13 cellular contexts compared by ENCODE assay signal in the genomic region with DNA sequence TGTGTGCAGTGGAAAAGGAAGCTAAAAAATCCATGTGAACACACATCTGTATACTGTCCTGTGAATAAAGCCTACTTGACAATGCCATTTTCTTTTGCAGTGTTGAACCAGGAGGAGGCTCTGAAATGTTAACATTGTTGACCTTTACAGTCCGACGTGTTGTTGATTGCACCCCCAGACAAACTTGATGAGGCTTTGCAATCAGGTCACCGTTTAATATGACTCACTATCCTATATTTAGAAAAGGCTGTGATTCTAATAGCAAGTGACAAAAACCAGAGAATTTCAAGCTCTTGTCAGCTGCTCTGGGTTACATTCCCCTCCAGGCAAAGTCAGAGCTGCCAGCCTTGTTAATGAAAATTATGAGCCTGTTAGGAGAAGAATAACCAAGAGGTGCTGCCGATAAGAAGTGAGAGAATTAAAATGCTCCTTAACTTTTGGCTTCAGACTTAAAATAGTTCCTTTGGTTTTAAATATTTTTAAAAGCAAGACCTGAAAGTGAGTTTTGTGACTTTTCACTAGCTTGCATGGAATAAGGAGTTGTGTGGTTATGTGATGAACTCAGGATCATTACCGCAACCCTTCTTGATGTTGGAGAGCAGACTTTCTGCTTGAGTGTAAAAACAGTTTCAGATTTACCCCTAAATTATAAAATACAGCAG.
DNase-seq lines count a peak whose midpoint lies in the region; ATAC-seq and TF ChIP-seq lines count a peak whose summit lies in the region.
"Had no signal": no experiment of that assay in that cellular context is flagged by ENCODE, and none has a peak within 500 bp of the region (broad histone marks: within the 10 kb centered on the region; RNA-seq: fewer than 3 reads in every experiment).

No MANE protein-coding gene starts in this region.

- H3K36me3 ChIP-seq in skeletal muscle tissue (ENCODE audit: control insufficient read depth in 3 of 3, insufficient read depth in 3 of 3, low read length in 3 of 3), result no peaks in the 10 kb centered on the region

- peak overlapping the region in 2 of 3 donors; percentile 46 to 73 for H3K9ac ChIP-seq in skeletal muscle tissue (ENCODE audit: low read depth in 1 of 3, low read length in 3 of 3)

- H3K4me1 ChIP-seq in skeletal muscle tissue (ENCODE audit: control insufficient read depth in 3 of 3, insufficient read depth in 3 of 3, low read length in 3 of 3), result peaks cover 6 to 31% (median 27%) of the 10 kb centered on the region in 3 donors

- H3K4me1 Mint-ChIP-seq in CD14-positive monocyte, result no peaks in the 10 kb centered on the region
- H3K4me1 Mint-ChIP-seq: stimulated activated naive B cell treated with anti-CD40 and anti-IgM and Interleukin-4, amounts not matched to agents 10 μg/mL and 1 μg/mL and 100 μg/mL, for 72 hours had no signal

- H3K27me3 Mint-ChIP-seq in CD14-positive monocyte (ENCODE audit: low read depth in 3 of 3), result peaks cover 1 to 8% (median 3%) of the 10 kb centered on the region in 3 donors

- peak; percentile 28 for DNase-seq in GM20000 (ENCODE audit: low spot score)
- DNase-seq in left cardiac atrium, result no peak
- DNase-seq in stimulated activated CD4-positive, alpha-beta T cell treated with anti-CD3 and anti-CD28 coated beads, Interleukin-2, amount 100 ng/mL, for 24 hours, result no peak
- no peak for DNase-seq in inferior parietal cortex (ENCODE audit: extremely low spot score)
- no peak for DNase-seq in NCI-H1930 (lab: John Stamatoyannopoulos, UW)
- DNase-seq in CD14-positive monocyte (ENCODE audit: low spot score), result no peak
- DNase-seq: activated effector memory CD4-positive, alpha-beta T cell treated with anti-CD3 and anti-CD28 coated beads, Interleukin-2, amount 50 U/mL, for 16 hours; effector memory CD4-positive, alpha-beta T cell; GOT3; NCI-H1105 treated with DMSO at 0.1 percent for 48 hours; stimulated activated naive B cell treated with anti-CD40 and anti-IgM and Interleukin-4, amounts not matched to agents 10 μg/mL and 1 μg/mL and 100 μg/mL, for 72 hours had no signal

- TF ChIP-seq CTCF in GM20000 (IDR thresholded peaks at IDR 0.05; ENCODE audit: extremely low read depth, missing control alignments) (no peak), CD14-positive monocyte (IDR thresholded peaks at IDR 0.05) (no peak)

- H3K4me3 ChIP-seq in skeletal muscle tissue (ENCODE audit: low read length in 3 of 3), result peak overlapping the region in 1 of 3 donors; percentile 42

- no peaks in the 10 kb centered on the region for H3K36me3 Mint-ChIP-seq in CD14-positive monocyte
- H3K36me3 Mint-ChIP-seq: stimulated activated naive B cell treated with anti-CD40 and anti-IgM and Interleukin-4, amounts not matched to agents 10 μg/mL and 1 μg/mL and 100 μg/mL, for 72 hours had no signal

- H3K9me3 ChIP-seq in skeletal muscle tissue (ENCODE audit: control insufficient read depth in 3 of 3, low read length in 3 of 3), result no peaks in the 10 kb centered on the region

- ATAC-seq in SK-N-SH treated with all-trans-retinoic acid at 6 μM for 48 hours (peak; percentile 90), left cardiac atrium (peak; percentile 89 to 92)

- H3K27me3 ChIP-seq in skeletal muscle tissue (ENCODE audit: control insufficient read depth in 3 of 3, insufficient read depth in 3 of 3, low read length in 3 of 3), result no peaks in the 10 kb centered on the region

- H3K4me3 Mint-ChIP-seq in CD14-positive monocyte, result no peak overlapping the region
- H3K4me3 Mint-ChIP-seq: stimulated activated naive B cell treated with anti-CD40 and anti-IgM and Interleukin-4, amounts not matched to agents 10 μg/mL and 1 μg/mL and 100 μg/mL, for 72 hours had no signal

- H3K27ac ChIP-seq in skeletal muscle tissue (ENCODE audit: low read depth, low read length), result peak overlapping the region; percentile 75

- intact Hi-C loops in left cardiac atrium (cut with DNase I), result loop anchor here in 1 of 2 donors (10.0 kb wide), 1 partner anchor 82 kb away; no protein-coding TSS in a partner anchor
- intact Hi-C loops in CD14-positive monocyte (cut with micrococcal nuclease), result no loop called here

- H3K9me3 Mint-ChIP-seq in CD14-positive monocyte, result peaks cover 0 to 4% (median 0%) of the 10 kb centered on the region in 7 donors
- H3K9me3 Mint-ChIP-seq: stimulated activated naive B cell treated with anti-CD40 and anti-IgM and Interleukin-4, amounts not matched to agents 10 μg/mL and 1 μg/mL and 100 μg/mL, for 72 hours had no signal

- no peak overlapping the region for H3K27ac Mint-ChIP-seq in CD14-positive monocyte
- H3K27ac Mint-ChIP-seq: stimulated activated naive B cell treated with anti-CD40 and anti-IgM and Interleukin-4, amounts not matched to agents 10 μg/mL and 1 μg/mL and 100 μg/mL, for 72 hours had no signal

TF ChIP-seq in SK-N-SH treated with all-trans-retinoic acid at 6 μM for 48 hours, 23 proteins besides CTCF, POLR2A, EP300 and RAD21:
- TF ChIP-seq PPARA (CRISPR knock-in tag; IDR thresholded peaks at IDR 0.05; ENCODE audit: borderline replicate concordance), result no peak
- no peak for TF ChIP-seq CSDC2 (CRISPR knock-in tag; IDR thresholded peaks at IDR 0.05)
- TF ChIP-seq, protein P1, sequence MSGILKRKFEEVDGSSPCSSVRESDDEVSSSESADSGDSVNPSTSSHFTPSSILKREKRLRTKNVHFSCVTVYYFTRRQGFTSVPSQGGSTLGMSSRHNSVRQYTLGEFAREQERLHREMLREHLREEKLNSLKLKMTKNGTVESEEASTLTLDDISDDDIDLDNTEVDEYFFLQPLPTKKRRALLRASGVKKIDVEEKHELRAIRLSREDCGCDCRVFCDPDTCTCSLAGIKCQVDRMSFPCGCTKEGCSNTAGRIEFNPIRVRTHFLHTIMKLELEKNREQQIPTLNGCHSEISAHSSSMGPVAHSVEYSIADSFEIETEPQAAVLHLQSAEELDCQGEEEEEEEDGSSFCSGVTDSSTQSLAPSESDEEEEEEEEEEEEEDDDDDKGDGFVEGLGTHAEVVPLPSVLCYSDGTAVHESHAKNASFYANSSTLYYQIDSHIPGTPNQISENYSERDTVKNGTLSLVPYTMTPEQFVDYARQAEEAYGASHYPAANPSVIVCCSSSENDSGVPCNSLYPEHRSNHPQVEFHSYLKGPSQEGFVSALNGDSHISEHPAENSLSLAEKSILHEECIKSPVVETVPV (CRISPR knock-in tag; IDR thresholded peaks at IDR 0.05), result 0 out of 2 replicates have a peak, but pooled peaks have one; percentile 55
- no peak for TF ChIP-seq GLIS3 (CRISPR knock-in tag; IDR thresholded peaks at IDR 0.05)
- TF ChIP-seq, protein P2, sequence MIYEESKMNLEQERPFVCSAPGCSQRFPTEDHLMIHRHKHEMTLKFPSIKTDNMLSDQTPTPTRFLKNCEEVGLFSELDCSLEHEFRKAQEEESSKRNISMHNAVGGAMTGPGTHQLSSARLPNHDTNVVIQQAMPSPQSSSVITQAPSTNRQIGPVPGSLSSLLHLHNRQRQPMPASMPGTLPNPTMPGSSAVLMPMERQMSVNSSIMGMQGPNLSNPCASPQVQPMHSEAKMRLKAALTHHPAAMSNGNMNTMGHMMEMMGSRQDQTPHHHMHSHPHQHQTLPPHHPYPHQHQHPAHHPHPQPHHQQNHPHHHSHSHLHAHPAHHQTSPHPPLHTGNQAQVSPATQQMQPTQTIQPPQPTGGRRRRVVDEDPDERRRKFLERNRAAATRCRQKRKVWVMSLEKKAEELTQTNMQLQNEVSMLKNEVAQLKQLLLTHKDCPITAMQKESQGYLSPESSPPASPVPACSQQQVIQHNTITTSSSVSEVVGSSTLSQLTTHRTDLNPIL (CRISPR knock-in tag; IDR thresholded peaks at IDR 0.05; ENCODE audit: low read depth), result peak; percentile 52; the same call in 1 of the 2 replicates
- peak; percentile 74 for TF ChIP-seq ISL1 (CRISPR knock-in tag; IDR thresholded peaks at IDR 0.05)
- TF ChIP-seq ZNF565 (CRISPR knock-in tag; conservative IDR thresholded peaks at IDR 0.05; ENCODE audit: low read depth), result no peak
- peak; percentile 77; the same call in 1 of the 2 replicates for TF ChIP-seq TCF4 (CRISPR knock-in tag; IDR thresholded peaks at IDR 0.05; ENCODE audit: borderline replicate concordance)
- TF ChIP-seq ZFP30 (CRISPR knock-in tag; IDR thresholded peaks at IDR 0.05), result no peak
- TF ChIP-seq, protein P3, sequence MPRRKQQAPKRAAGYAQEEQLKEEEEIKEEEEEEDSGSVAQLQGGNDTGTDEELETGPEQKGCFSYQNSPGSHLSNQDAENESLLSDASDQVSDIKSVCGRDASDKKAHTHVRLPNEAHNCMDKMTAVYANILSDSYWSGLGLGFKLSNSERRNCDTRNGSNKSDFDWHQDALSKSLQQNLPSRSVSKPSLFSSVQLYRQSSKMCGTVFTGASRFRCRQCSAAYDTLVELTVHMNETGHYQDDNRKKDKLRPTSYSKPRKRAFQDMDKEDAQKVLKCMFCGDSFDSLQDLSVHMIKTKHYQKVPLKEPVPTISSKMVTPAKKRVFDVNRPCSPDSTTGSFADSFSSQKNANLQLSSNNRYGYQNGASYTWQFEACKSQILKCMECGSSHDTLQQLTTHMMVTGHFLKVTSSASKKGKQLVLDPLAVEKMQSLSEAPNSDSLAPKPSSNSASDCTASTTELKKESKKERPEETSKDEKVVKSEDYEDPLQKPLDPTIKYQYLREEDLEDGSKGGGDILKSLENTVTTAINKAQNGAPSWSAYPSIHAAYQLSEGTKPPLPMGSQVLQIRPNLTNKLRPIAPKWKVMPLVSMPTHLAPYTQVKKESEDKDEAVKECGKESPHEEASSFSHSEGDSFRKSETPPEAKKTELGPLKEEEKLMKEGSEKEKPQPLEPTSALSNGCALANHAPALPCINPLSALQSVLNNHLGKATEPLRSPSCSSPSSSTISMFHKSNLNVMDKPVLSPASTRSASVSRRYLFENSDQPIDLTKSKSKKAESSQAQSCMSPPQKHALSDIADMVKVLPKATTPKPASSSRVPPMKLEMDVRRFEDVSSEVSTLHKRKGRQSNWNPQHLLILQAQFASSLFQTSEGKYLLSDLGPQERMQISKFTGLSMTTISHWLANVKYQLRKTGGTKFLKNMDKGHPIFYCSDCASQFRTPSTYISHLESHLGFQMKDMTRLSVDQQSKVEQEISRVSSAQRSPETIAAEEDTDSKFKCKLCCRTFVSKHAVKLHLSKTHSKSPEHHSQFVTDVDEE (CRISPR knock-in tag; IDR thresholded peaks at IDR 0.05), result peak; percentile 83; the same call in 1 of the 2 replicates
- TF ChIP-seq TOX (CRISPR knock-in tag; IDR thresholded peaks at IDR 0.05; ENCODE audit: borderline replicate concordance), result no peak
TF ChIP-seq in SK-N-SH treated with all-trans-retinoic acid at 6 μM for 48 hours: peak in this region for 5.
